In genomic region chrX:136209016-136209738, GRCh38 we compare ENCODE assay signal across 7 cellular contexts. TPM values are rescaled to one million over a fixed set of nuclear protein-coding genes. Genes with fewer than 3 reads are reported as not detected.
DNase-seq lines count a peak whose midpoint lies in the region; ATAC-seq and TF ChIP-seq lines count a peak whose summit lies in the region.

No MANE protein-coding gene starts in this region.

- 72% methylated on average over 24 of the region's 28 CpGs for WGBS in mammary epithelial cell (ENCODE audit: low coverage, missing lambda C conversion rate)
- WGBS in stomach, 5 donors: 36 to 50% (median 37%) methylated on average over 13 to 28 of the region's 28 CpGs

- TF ChIP-seq CTCF in GM12865 (IDR thresholded peaks at IDR 0.05; ENCODE audit: insufficient read depth, low read depth, low read length, missing control alignments) (peak; percentile 20), OCI-LY7 (conservative IDR thresholded peaks at IDR 0.05; ENCODE audit: low read length) (peak; percentile 44), mammary epithelial cell (conservative IDR thresholded peaks at IDR 0.05 in 1 of 2, IDR thresholded peaks at IDR 0.05 in 1 of 2; ENCODE audit: extremely low read depth in 1 of 2, insufficient read depth in 1 of 2, low read depth in 1 of 2, low read length in 2 of 2) (peak; percentile 27 to 55), stomach (IDR thresholded peaks at IDR 0.05) (peak in 4 of 7 experiments; percentile 41 to 57 (median 48))

- no peaks in the 10 kb centered on the region for H3K9me2 ChIP-seq in OCI-LY7 (ENCODE audit: insufficient read depth, low read length)

- DNase-seq in GM12865 (ENCODE audit: low read depth) (peak; percentile 17), OCI-LY7 (ENCODE audit: low spot score) (no peak), mammary epithelial cell (no peak), left kidney (ENCODE audit: low read depth, low spot score) (peak; percentile 55), stomach (peak; percentile 44)

- H3K27ac ChIP-seq in OCI-LY7 (ENCODE audit: low read depth, low read length, poor library complexity, severe bottlenecking) (no peak overlapping the region), mammary epithelial cell (ENCODE audit: insufficient read depth, low read depth, low read length) (no peak overlapping the region), stomach (peak overlapping the region in 4 of 5 donors; percentile 66 to 84 (median 74))

- H3K4me2 ChIP-seq in OCI-LY7 (ENCODE audit: low read length) (no peak overlapping the region), mammary epithelial cell (ENCODE audit: insufficient read depth, low read depth, low read length) (no peak overlapping the region)

- BruUV-seq in OCI-LY7 (replicated peaks; lab: Mats Ljungman, UMichigan) (no TSS peak), mammary epithelial cell (replicated peaks; lab: Mats Ljungman, UMichigan) (no TSS peak)

- no peak for ATAC-seq in GM19328 (IDR thresholded peaks at IDR 0.05; ENCODE audit: unreplicated experiment)
- ATAC-seq in GM21526 (IDR thresholded peaks at IDR 0.05; ENCODE audit: low FRiP score, unreplicated experiment): no peak

- intact Hi-C loops in OCI-LY7 (cut with micrococcal nuclease; ENCODE audit: unreplicated experiment): no loop called here
- intact Hi-C loops in mammary epithelial cell (cut with micrococcal nuclease): no loop called here
- intact Hi-C loops in stomach (cut with DNase I; ENCODE audit: low total_unique reads): no loop called here

- CTCF ChIA-PET in OCI-LY7 (lab: Charles Lee; ENCODE audit: unreplicated experiment) (no interaction called here), mammary epithelial cell (lab: Charles Lee; ENCODE audit: low non-redundant PET) (interaction anchor here (0.5 kb wide), 1 partner anchor 46 kb away, joined by 3 read pairs; no protein-coding TSS in a partner anchor)

- POLR2A ChIA-PET in OCI-LY7 (lab: Charles Lee): no interaction called here

- dilution Hi-C loops in mammary epithelial cell (cut with HindIII; ENCODE audit: low sequenced_read_pairs): no loop called here

- H2AFZ ChIP-seq in OCI-LY7 (ENCODE audit: low read length): no peak overlapping the region
- no peak overlapping the region for H2AFZ ChIP-seq in mammary epithelial cell (ENCODE audit: low read depth, low read length)

- TF ChIP-seq EP300 in stomach (IDR thresholded peaks at IDR 0.05): no peak

- no peaks in the 10 kb centered on the region for H3K79me2 ChIP-seq in OCI-LY7 (ENCODE audit: insufficient read depth, low read depth, low read length)
- no peaks in the 10 kb centered on the region for H3K79me2 ChIP-seq in mammary epithelial cell (ENCODE audit: insufficient read depth, low read length)

- in situ Hi-C loops in mammary epithelial cell (cut with MboI; ENCODE audit: low sequenced_read_pairs in 2 of 2): no loop called here

- no peak for TF ChIP-seq POLR2A in stomach (IDR thresholded peaks at IDR 0.05)

- H3K4me3 ChIP-seq in GM12865 (ENCODE audit: low read depth, low read length) (no peak overlapping the region), OCI-LY7 (ENCODE audit: low read depth, low read length, poor library complexity, severe bottlenecking) (no peak overlapping the region), mammary epithelial cell (replicated peaks in 1 of 3; ENCODE audit: insufficient read depth in 1 of 3, low read depth in 2 of 3, low read length in 3 of 3) (no peak overlapping the region), stomach (no peak overlapping the region)

- no peaks in the 10 kb centered on the region for H3K9me3 ChIP-seq in OCI-LY7 (ENCODE audit: low read length)
- H3K9me3 ChIP-seq in mammary epithelial cell (replicated peaks; ENCODE audit: insufficient read depth, low read length): no peaks in the 10 kb centered on the region
- H3K9me3 ChIP-seq in stomach: no peaks in the 10 kb centered on the region

- H4K20me1 ChIP-seq in OCI-LY7 (ENCODE audit: insufficient read depth, low read length): no peaks in the 10 kb centered on the region
- no peaks in the 10 kb centered on the region for H4K20me1 ChIP-seq in mammary epithelial cell (ENCODE audit: insufficient read depth, low read length)

- no peak overlapping the region for H3K9ac ChIP-seq in mammary epithelial cell (ENCODE audit: insufficient read depth, low read length)

- H3K27me3 ChIP-seq in mammary epithelial cell (ENCODE audit: insufficient read depth, low read length) (no peaks in the 10 kb centered on the region), stomach (no peaks in the 10 kb centered on the region)

- H3K36me3 ChIP-seq in OCI-LY7 (ENCODE audit: insufficient read depth, low read length) (no peaks in the 10 kb centered on the region), mammary epithelial cell (ENCODE audit: insufficient read depth, low read length) (no peaks in the 10 kb centered on the region), stomach (peaks cover 0 to 32% (median 18%) of the 10 kb centered on the region in 4 donors)

- H3K4me1 ChIP-seq in OCI-LY7 (ENCODE audit: insufficient read depth, low read length, poor library complexity, severe bottlenecking): peaks cover 13% of the 10 kb centered on the region
- H3K4me1 ChIP-seq in mammary epithelial cell (ENCODE audit: insufficient read depth, low read length): peaks cover 2% of the 10 kb centered on the region
- H3K4me1 ChIP-seq in stomach: peaks cover 0 to 31% (median 19%) of the 10 kb centered on the region in 4 donors

RNA-seq across cellular contexts. Expression of gene MAP7D3, which starts 42.0 kb away (rescaled TPM):
- 7.7 and 11.9 TPM in 2 replicates for total RNA-seq in OCI-LY7 (2014; rRNA removed; shearing (Covaris generic))
- total RNA-seq in OCI-LY7 (2022) (15.6 and 16.5 TPM in 2 replicates), mammary epithelial cell (10 to 100 TPM; 11.7 to 14.6 TPM), stomach (10 to 100 TPM in 2 of 5 donors, 1 to 10 TPM in 3; 2.2 to 14.1 (median 9.9) TPM)
- polyA plus RNA-seq in mammary epithelial cell (8.1 TPM), stomach (1 to 10 TPM; 2.4 to 3.7 (median 3.1) TPM)
- polyA minus RNA-seq in mammary epithelial cell: 20.9 TPM

Comparison
In these comparisons a context has a peak if more than half of its experiments do, and no peak if none do; other contexts are left out.
1. DNase-seq: peak in GM12865 (single experiment), left kidney (single experiment) and stomach (single experiment); none in OCI-LY7 (single experiment) and mammary epithelial cell (single experiment).
2. H3K27ac ChIP-seq: peak in stomach (4 of 5); none in OCI-LY7 (single experiment) and mammary epithelial cell (single experiment).
3. Peak in every context shown above with its lines, with median percentiles within 50 percentile points of each other: CTCF ChIP-seq.